ENCODE assay signal across 26 cellular contexts in the genomic region with DNA sequence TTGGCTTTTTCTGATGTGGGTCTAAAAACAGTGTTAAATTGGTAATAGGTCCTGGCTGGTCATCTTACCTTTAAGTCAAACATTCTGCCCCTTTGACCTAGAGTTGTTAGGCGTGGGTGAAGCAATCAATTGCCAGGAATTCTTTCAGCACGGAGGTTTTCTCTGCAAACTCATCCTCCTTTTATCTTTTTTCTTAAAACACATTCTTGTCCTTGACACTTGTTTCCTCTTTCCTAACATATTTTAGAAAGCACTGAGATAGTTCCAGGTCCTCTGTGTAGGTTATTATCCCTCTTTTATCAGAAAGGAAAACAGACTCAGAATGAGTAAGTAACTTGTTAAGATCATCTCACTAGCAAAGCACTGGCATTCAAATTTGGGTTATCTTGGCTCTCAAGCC.
"Had no signal": no experiment of that assay in that cellular context is flagged by ENCODE, and none has a peak within 500 bp of the region (broad histone marks: within the 10 kb centered on the region; RNA-seq: fewer than 3 reads in every experiment).

No MANE protein-coding gene starts in this region.

- H3K27me3 Mint-ChIP-seq: activated CD4-positive, alpha-beta memory T cell treated with anti-CD3 and anti-CD28 coated beads, Interleukin-2, amount 10 ng/mL, durations not matched to agents 7 days and 5 days; activated CD8-positive, alpha-beta memory T cell treated with anti-CD3 and anti-CD28 coated beads, Interleukin-2, amount 10 ng/mL, durations not matched to agents 7 days and 5 days; activated naive CD8-positive, alpha-beta T cell treated with anti-CD3 and anti-CD28 coated beads, Interleukin-2, amount 10 ng/mL, durations not matched to agents 7 days and 5 days; activated T-helper 17 cell treated with anti-CD3 and anti-CD28 coated beads, Interleukin-2, amount 50 U/mL, for 72 hours; central memory CD8-positive, alpha-beta T cell; naive B cell had no signal

- FAIRE-seq: kidney had no signal

- H3K27ac Mint-ChIP-seq: activated CD4-positive, alpha-beta memory T cell treated with anti-CD3 and anti-CD28 coated beads, Interleukin-2, amount 10 ng/mL, durations not matched to agents 7 days and 5 days; activated CD8-positive, alpha-beta memory T cell treated with anti-CD3 and anti-CD28 coated beads, Interleukin-2, amount 10 ng/mL, durations not matched to agents 7 days and 5 days; activated naive CD8-positive, alpha-beta T cell treated with anti-CD3 and anti-CD28 coated beads, Interleukin-2, amount 10 ng/mL, durations not matched to agents 7 days and 5 days; activated T-helper 17 cell treated with anti-CD3 and anti-CD28 coated beads, Interleukin-2, amount 50 U/mL, for 72 hours; neural progenitor cell; stimulated activated effector memory CD8-positive, alpha-beta T cell treated with anti-CD3 and anti-CD28 coated beads, Interleukin-12 subunit alpha, Interleukin-12 subunit beta, amount 100 ng/mL, for 72 hours had no signal

- H3K4me3 Mint-ChIP-seq: activated CD4-positive, alpha-beta memory T cell treated with anti-CD3 and anti-CD28 coated beads, Interleukin-2, amount 10 ng/mL, durations not matched to agents 7 days and 5 days; activated CD8-positive, alpha-beta memory T cell treated with anti-CD3 and anti-CD28 coated beads, Interleukin-2, amount 10 ng/mL, durations not matched to agents 7 days and 5 days; activated naive CD8-positive, alpha-beta T cell treated with anti-CD3 and anti-CD28 coated beads, Interleukin-2, amount 10 ng/mL, durations not matched to agents 7 days and 5 days; activated T-helper 17 cell treated with anti-CD3 and anti-CD28 coated beads, Interleukin-2, amount 50 U/mL, for 72 hours; central memory CD8-positive, alpha-beta T cell; naive B cell; neural progenitor cell; stimulated activated effector memory CD8-positive, alpha-beta T cell treated with anti-CD3 and anti-CD28 coated beads, Interleukin-12 subunit alpha, Interleukin-12 subunit beta, amount 100 ng/mL, for 72 hours had no signal

- H3K4me1 Mint-ChIP-seq: activated T-helper 17 cell treated with anti-CD3 and anti-CD28 coated beads, Interleukin-2, amount 50 U/mL, for 72 hours had no signal

- H3K9me3 Mint-ChIP-seq: activated T-helper 17 cell treated with anti-CD3 and anti-CD28 coated beads, Interleukin-2, amount 50 U/mL, for 72 hours; central memory CD8-positive, alpha-beta T cell; neural progenitor cell; stimulated activated effector memory CD8-positive, alpha-beta T cell treated with anti-CD3 and anti-CD28 coated beads, Interleukin-12 subunit alpha, Interleukin-12 subunit beta, amount 100 ng/mL, for 72 hours had no signal

- H3K36me3 Mint-ChIP-seq: stimulated activated effector memory CD8-positive, alpha-beta T cell treated with anti-CD3 and anti-CD28 coated beads, Interleukin-12 subunit alpha, Interleukin-12 subunit beta, amount 100 ng/mL, for 72 hours had no signal

- H3K4me2 ChIP-seq: neural progenitor cell, smooth muscle cell had no signal

- H3K9me3 ChIP-seq: ovary, thoracic aorta, upper lobe of right lung had no signal

- H3K4me1 ChIP-seq: upper lobe of right lung had no signal

- H3K4me3 ChIP-seq: coronary artery, lung, neural progenitor cell, ovary, smooth muscle cell, thoracic aorta, upper lobe of right lung had no signal

- DNase-seq: activated CD4-positive, alpha-beta memory T cell treated with anti-CD3 and anti-CD28 coated beads, Interleukin-2, amount 10 ng/mL, durations not matched to agents 7 days and 5 days; activated CD4-positive, alpha-beta T cell treated with anti-CD3 and anti-CD28 coated beads for 48 hours; activated CD8-positive, alpha-beta memory T cell treated with anti-CD3 and anti-CD28 coated beads, Interleukin-2, amount 10 ng/mL, durations not matched to agents 7 days and 5 days; activated naive CD4-positive, alpha-beta T cell treated with Interleukin-2 at 50 U/mL for 16 hours; activated naive CD8-positive, alpha-beta T cell treated with anti-CD3 and anti-CD28 coated beads, Interleukin-2, amount 10 ng/mL, durations not matched to agents 7 days and 5 days; activated T-cell treated with anti-CD3 and anti-CD28 coated beads, Interleukin-2, amount 50 U/mL, for 1 hour; anterior cingulate cortex; effector CD8-positive, alpha-beta T cell; hippocampal formation; kidney; naive B cell; ovary; stimulated activated CD4-positive, alpha-beta T cell treated with anti-CD3 and anti-CD28 coated beads, Interleukin-4, amount 100 ng/mL, for 24 hours; SW 1271; T-helper 2 cell; upper lobe of right lung had no signal

- H3K27ac ChIP-seq: coronary artery, neural progenitor cell, ovary, thoracic aorta, upper lobe of right lung had no signal

- ATAC-seq: activated CD8-positive, alpha-beta memory T cell treated with anti-CD3 and anti-CD28 coated beads, Interleukin-2, amount 10 ng/mL, durations not matched to agents 7 days and 5 days; activated T-helper 17 cell treated with anti-CD3 and anti-CD28 coated beads, Interleukin-2, amount 50 U/mL, for 72 hours; esophagus mucosa; left lobe of liver; stimulated activated effector memory CD8-positive, alpha-beta T cell treated with anti-CD3 and anti-CD28 coated beads, Interleukin-12 subunit alpha, Interleukin-12 subunit beta, amount 100 ng/mL, for 72 hours; upper lobe of right lung had no signal
